18 cellular contexts compared by ENCODE assay signal in genomic region chr12:76591461-76591860, GRCh38. TPM values are rescaled to one million over a fixed set of nuclear protein-coding genes. Genes with fewer than 3 reads are reported as not detected.
DNase-seq lines count a peak whose midpoint lies in the region; ATAC-seq and TF ChIP-seq lines count a peak whose summit lies in the region.
"Had no signal": no experiment of that assay in that cellular context is flagged by ENCODE, and none has a peak within 500 bp of the region (broad histone marks: within the 10 kb centered on the region; RNA-seq: fewer than 3 reads in every experiment).

No MANE protein-coding gene starts in this region.

- no peaks in the 10 kb centered on the region for H3K27me3 ChIP-seq in MG63
- H3K27me3 ChIP-seq: heart right ventricle, neutrophil had no signal

- H3K4me3 ChIP-seq in MG63 (no peak overlapping the region), choroid plexus epithelial cell (ENCODE audit: low read depth, low read length) (no peak overlapping the region)
- H3K4me3 ChIP-seq: HAP-1, heart right ventricle had no signal

- no peaks in the 10 kb centered on the region; the same call in 1 of the 2 replicates for H3K9me3 ChIP-seq in MG63
- H3K9me3 ChIP-seq: HAP-1, neutrophil had no signal

- H3K36me3 ChIP-seq in MG63, result no peaks in the 10 kb centered on the region
- H3K36me3 ChIP-seq: HAP-1, heart right ventricle, neutrophil had no signal

- no peak for TF ChIP-seq CTCF in choroid plexus epithelial cell (conservative IDR thresholded peaks at IDR 0.05; ENCODE audit: low read depth, low read length)

- ATAC-seq in GM19035 (IDR thresholded peaks at IDR 0.05; ENCODE audit: unreplicated experiment) (no peak), GM21390 (IDR thresholded peaks at IDR 0.05; ENCODE audit: unreplicated experiment) (no peak)
- ATAC-seq: heart right ventricle had no signal

- DNase-seq in AG20443 (ENCODE audit: low spot score) (peak; percentile 46), MG63 (peak; percentile 23), choroid plexus epithelial cell (ENCODE audit: low read depth) (peak; percentile 52), renal cortical epithelial cell (ENCODE audit: low read depth) (peak; percentile 11), foreskin melanocyte (no peak), DMS 273 treated with DMSO at 0.1 percent for 48 hours (lab: John Stamatoyannopoulos, UW) (no peak)
- DNase-seq: activated CD4-positive, alpha-beta T cell treated with anti-CD3 and anti-CD28 coated beads for 1 hour; central memory CD4-positive, alpha-beta T cell; heart right ventricle; NCI-H1048; NCI-H2081 treated with DMSO at 0.1 percent for 48 hours; NCI-H524 treated with DMSO at 0.1 percent for 48 hours; retina; stimulated activated CD4-positive, alpha-beta T cell treated with anti-CD3 and anti-CD28 coated beads, Interleukin-12 subunit alpha, Interleukin-12 subunit beta, amount 100 ng/mL, for 4 hours had no signal

RNA-seq across cellular contexts. Expression of gene OSBPL8, which starts 31.9 kb away (rescaled TPM):
- total RNA-seq in MG63 (2014; rRNA removed; shearing (Covaris generic); ENCODE audit: low replicate concordance), result 43.7 and 71.7 TPM in 2 replicates
- total RNA-seq in renal cortical epithelial cell, result 50.2 and 64.0 TPM in 2 replicates

Comparison
In these comparisons a context has a peak if more than half of its experiments do, and no peak if none do; other contexts are left out.
1. DNase-seq: peak in AG20443 (single experiment), MG63 (single experiment), choroid plexus epithelial cell (single experiment) and renal cortical epithelial cell (single experiment); none in foreskin melanocyte (single experiment) and DMS 273 treated with DMSO at 0.1 percent for 48 hours (single experiment).